ENCODE assay signal across 24 cellular contexts in genomic region chr6:95209007-95209406, GRCh38.
DNase-seq lines count a peak whose midpoint lies in the region; ATAC-seq, FAIRE-seq and TF ChIP-seq lines count a peak whose summit lies in the region.
"Had no signal": no experiment of that assay in that cellular context is flagged by ENCODE, and none has a peak within 500 bp of the region (broad histone marks: within the 10 kb centered on the region; RNA-seq: fewer than 3 reads in every experiment).

No MANE protein-coding gene starts in this region.

- H3K27me3 ChIP-seq in HepG2 (ENCODE audit: control insufficient read depth in 1 of 2, insufficient read depth in 2 of 2, low read length in 2 of 2), result no peaks in the 10 kb centered on the region
- H3K27me3 ChIP-seq in right lobe of liver, result no peaks in the 10 kb centered on the region
- H3K27me3 ChIP-seq in Karpas-422 (ENCODE audit: low read length), result no peaks in the 10 kb centered on the region
- H3K27me3 ChIP-seq in K562 (ENCODE audit: control insufficient read depth in 2 of 2, insufficient read depth in 2 of 2, low read length in 2 of 2), result no peaks in the 10 kb centered on the region
- no peaks in the 10 kb centered on the region for H3K27me3 ChIP-seq in GM23248 (replicated peaks; ENCODE audit: insufficient read depth)
- H3K27me3 ChIP-seq: BE2C, BLaER1 had no signal

- no peak for TF ChIP-seq RAD21 in HepG2 (CRISPR knock-in tag; IDR thresholded peaks at IDR 0.05)
- no peak for TF ChIP-seq RAD21 in K562 (CRISPR knock-in tag; conservative IDR thresholded peaks at IDR 0.05 in 1 of 2, IDR thresholded peaks at IDR 0.05 in 1 of 2)

- H3K9me2 ChIP-seq in Karpas-422 (replicated peaks; ENCODE audit: insufficient read depth, low read length) (no peaks in the 10 kb centered on the region), GM23248 (ENCODE audit: insufficient read depth) (no peaks in the 10 kb centered on the region)

- H4K20me1 ChIP-seq in HepG2 (ENCODE audit: insufficient read depth, low read length), result no peaks in the 10 kb centered on the region
- no peaks in the 10 kb centered on the region for H4K20me1 ChIP-seq in Karpas-422 (ENCODE audit: insufficient read depth, low read depth, low read length)
- H4K20me1 ChIP-seq in K562 (replicated peaks; ENCODE audit: control insufficient read depth, insufficient read depth, low read length), result no peaks in the 10 kb centered on the region
- no peaks in the 10 kb centered on the region for H4K20me1 ChIP-seq in GM23248 (ENCODE audit: insufficient read depth)
- H4K20me1 ChIP-seq: BLaER1 had no signal

- POLR2A ChIA-PET in HepG2 (lab: Yijun Ruan, JAX) (no interaction called here), K562 (lab: Yijun Ruan, JAX) (no interaction called here)

- no peak for FAIRE-seq in HepG2 (lab: Jason Lieb, UNC)
- no peak for FAIRE-seq in K562 (lab: Jason Lieb, UNC)
- FAIRE-seq: D721Med, G401.6, GM12891, GM18507, GM19239 had no signal

- no peaks in the 10 kb centered on the region for H3K9me1 ChIP-seq in K562 (ENCODE audit: control insufficient read depth, insufficient read depth, low read length)

- H3K4me3 Mint-ChIP-seq in CD14-positive monocyte, result no peak overlapping the region
- H3K4me3 Mint-ChIP-seq: CD4-positive, alpha-beta T cell; CD8-positive, alpha-beta T cell had no signal

- ATAC-seq in HepG2, result no peak
- no peak for ATAC-seq in right lobe of liver
- ATAC-seq in K562, result no peak
- no peak for ATAC-seq in GM19023 (IDR thresholded peaks at IDR 0.05; ENCODE audit: unreplicated experiment)
- ATAC-seq: CD8-positive, alpha-beta T cell had no signal

- peaks cover 0 to 1% (median 0%) of the 10 kb centered on the region in 7 donors for H3K9me3 Mint-ChIP-seq in CD14-positive monocyte
- H3K9me3 Mint-ChIP-seq: CD4-positive, alpha-beta T cell; CD8-positive, alpha-beta T cell had no signal

- H3K36me3 ChIP-seq in HepG2 (replicated peaks in 1 of 2; ENCODE audit: control insufficient read depth in 1 of 2, insufficient read depth in 2 of 2, low read length in 2 of 2) (no peaks in the 10 kb centered on the region), right lobe of liver (no peaks in the 10 kb centered on the region), Karpas-422 (ENCODE audit: insufficient read depth, low read length) (no peaks in the 10 kb centered on the region), K562 (ENCODE audit: control insufficient read depth, insufficient read depth, low read length) (no peaks in the 10 kb centered on the region), GM23248 (ENCODE audit: low read depth) (no peaks in the 10 kb centered on the region)
- H3K36me3 ChIP-seq: BE2C, BLaER1 had no signal

- H3K4me1 ChIP-seq in HepG2 (ENCODE audit: insufficient read depth, low read length), result no peaks in the 10 kb centered on the region
- no peaks in the 10 kb centered on the region for H3K4me1 ChIP-seq in right lobe of liver
- H3K4me1 ChIP-seq in Karpas-422 (ENCODE audit: low read length), result peaks cover 53% of the 10 kb centered on the region
- H3K4me1 ChIP-seq in K562 (replicated peaks in 1 of 2; ENCODE audit: control insufficient read depth in 2 of 2, insufficient read depth in 2 of 2, low read length in 2 of 2), result no peaks in the 10 kb centered on the region
- no peaks in the 10 kb centered on the region for H3K4me1 ChIP-seq in GM23248 (ENCODE audit: insufficient read depth)
- H3K4me1 ChIP-seq: BLaER1, Caco-2 had no signal

- TF ChIP-seq EP300 in HepG2 (IDR thresholded peaks at IDR 0.05; ENCODE audit: low read depth in 2 of 2, low read length in 2 of 2), result no peak
- no peak for TF ChIP-seq EP300 in HepG2 (CRISPR knock-in tag; IDR thresholded peaks at IDR 0.05; ENCODE audit: borderline replicate concordance)
- no peak for TF ChIP-seq EP300 in K562 (IDR thresholded peaks at IDR 0.05; ENCODE audit: low read length)

- H3K27ac ChIP-seq in HepG2 (ENCODE audit: extremely low read length, insufficient read depth, low read length) (no peak overlapping the region), right lobe of liver (no peak overlapping the region), Karpas-422 (ENCODE audit: low read length) (peak overlapping the region; percentile 92), K562 (ENCODE audit: extremely low read depth, low read depth, low read length) (no peak overlapping the region), GM23248 (no peak overlapping the region)
- H3K27ac ChIP-seq: 22Rv1, BLaER1 had no signal

- CTCF ChIA-PET in HepG2 (lab: Yijun Ruan, JAX; ENCODE audit: low intra/inter-chr PET ratio, low total read pairs), result no interaction called here
- CTCF ChIA-PET in K562 (lab: Yijun Ruan, JAX; ENCODE audit: low intra/inter-chr PET ratio), result no interaction called here

- 5% methylated on average over 3 of the region's 3 CpGs for WGBS in HepG2 (ENCODE audit: low lambda C conversion rate)
- WGBS in right lobe of liver (ENCODE audit: insufficient coverage, low coverage, low lambda C conversion rate, missing lambda C conversion rate), result 53% methylated on average over 3 of the region's 3 CpGs
- 3% methylated on average over 3 of the region's 3 CpGs for WGBS in K562 (ENCODE audit: insufficient coverage, low coverage, missing lambda C conversion rate)
- 27 to 28% methylated on average over 3 of the region's 3 CpGs for WGBS in GM23248 (ENCODE audit: low coverage in 1 of 2, low lambda C conversion rate in 2 of 2, missing lambda C conversion rate in 2 of 2), 2 experiments

- no peak for TF ChIP-seq POLR2A in HepG2 (IDR thresholded peaks at IDR 0.05; ENCODE audit: insufficient read depth in 1 of 2, low read depth in 2 of 2, low read length in 2 of 2)
- TF ChIP-seq POLR2A in right lobe of liver (IDR thresholded peaks at IDR 0.05), result no peak
- TF ChIP-seq POLR2A in K562 (conservative IDR thresholded peaks at IDR 0.05), result no peak

- H2AFZ ChIP-seq in HepG2 (ENCODE audit: low read length), result no peak overlapping the region
- H2AFZ ChIP-seq in Karpas-422 (ENCODE audit: low read length), result peak overlapping the region; percentile 93
- H2AFZ ChIP-seq in K562 (ENCODE audit: low read depth, low read length), result no peak overlapping the region
- no peak overlapping the region for H2AFZ ChIP-seq in GM23248

- intact Hi-C loops in HepG2 (cut with micrococcal nuclease; ENCODE audit: unreplicated experiment), result no loop called here
- intact Hi-C loops in right lobe of liver (cut with DNase I), result no loop called here
- intact Hi-C loops in K562 (cut with micrococcal nuclease), result no loop called here
- intact Hi-C loops in CD14-positive monocyte (cut with micrococcal nuclease), result no loop called here

- H3K4me3 ChIP-seq in HepG2 (replicated peaks in 1 of 3; ENCODE audit: insufficient read depth in 1 of 3, low read depth in 2 of 3, low read length in 3 of 3) (no peak overlapping the region), right lobe of liver (no peak overlapping the region), Karpas-422 (ENCODE audit: low read length) (peak overlapping the region; percentile 36), K562 (no peak overlapping the region), GM23248 (no peak overlapping the region)
- H3K4me3 ChIP-seq: BLaER1 had no signal

- H3K9me3 ChIP-seq in HepG2 (ENCODE audit: low read length), result no peaks in the 10 kb centered on the region
- no peaks in the 10 kb centered on the region for H3K9me3 ChIP-seq in right lobe of liver
- H3K9me3 ChIP-seq in Karpas-422 (ENCODE audit: low read length), result no peaks in the 10 kb centered on the region
- H3K9me3 ChIP-seq in K562 (replicated peaks; ENCODE audit: control insufficient read depth, insufficient read depth, low read depth, low read length), result no peaks in the 10 kb centered on the region; the same call in 1 of the 2 replicates
- no peaks in the 10 kb centered on the region for H3K9me3 ChIP-seq in GM23248 (ENCODE audit: low read depth)
- H3K9me3 ChIP-seq: BE2C, BLaER1, Caco-2 had no signal

- H3K79me2 ChIP-seq in HepG2 (ENCODE audit: insufficient read depth, low read length) (no peaks in the 10 kb centered on the region), Karpas-422 (ENCODE audit: low read length) (no peaks in the 10 kb centered on the region), K562 (ENCODE audit: control insufficient read depth, insufficient read depth, low read length) (no peaks in the 10 kb centered on the region), GM23248 (ENCODE audit: insufficient read depth) (no peaks in the 10 kb centered on the region)

- no peak overlapping the region for H3K9ac ChIP-seq in HepG2 (ENCODE audit: insufficient read depth, low read depth, low read length)
- H3K9ac ChIP-seq in Karpas-422 (ENCODE audit: low read length), result peak overlapping the region; percentile 55
- H3K9ac ChIP-seq in K562 (ENCODE audit: insufficient read depth in 1 of 2, low read depth in 2 of 2, low read length in 2 of 2), result no peak overlapping the region
- no peak overlapping the region for H3K9ac ChIP-seq in GM23248
- H3K9ac ChIP-seq: BLaER1 had no signal

- H3K4me2 ChIP-seq in HepG2 (ENCODE audit: low read depth, low read length) (no peak overlapping the region), Karpas-422 (ENCODE audit: low read depth, low read length, poor library complexity, severe bottlenecking) (peak overlapping the region; percentile 69), K562 (ENCODE audit: insufficient read depth, low read length) (no peak overlapping the region), GM23248 (ENCODE audit: unreplicated experiment) (no peak overlapping the region)
- H3K4me2 ChIP-seq: BLaER1 had no signal

- H3K4me1 Mint-ChIP-seq in CD14-positive monocyte, result no peaks in the 10 kb centered on the region

- DNase-seq in HepG2 (ENCODE audit: low spot score) (no peak), right lobe of liver (no peak), Karpas-422 (peak; percentile 63), OCI-M1 (lab: John Stamatoyannopoulos, UW) (peak; percentile 52), K562 (ENCODE audit: extremely low read depth in 1 of 4, low spot score in 3 of 4) (no peak), CD14-positive monocyte (ENCODE audit: low spot score) (no peak), GM23248 (no peak)
- DNase-seq: ACHN; BE2C; C1 segment of cervical spinal cord; Caco-2; Calu3; CD4-positive, alpha-beta T cell; CD8-positive, alpha-beta T cell; DMS79 treated with DMSO at 0.1 percent for 48 hours; GF-D8 had no signal

- no peak overlapping the region for H3K27ac Mint-ChIP-seq in CD14-positive monocyte
- H3K27ac Mint-ChIP-seq: CD4-positive, alpha-beta T cell; CD8-positive, alpha-beta T cell had no signal

- no peaks in the 10 kb centered on the region for H3K27me3 Mint-ChIP-seq in CD14-positive monocyte (ENCODE audit: low read depth in 3 of 3)
- H3K27me3 Mint-ChIP-seq: CD4-positive, alpha-beta T cell had no signal

- no peaks in the 10 kb centered on the region for H3F3A ChIP-seq in GM23248 (ENCODE audit: insufficient read depth)

- no TSS peak for BruUV-seq in HepG2 (replicated peaks; lab: Mats Ljungman, UMichigan)
- no TSS peak for BruUV-seq in K562 (replicated peaks; lab: Mats Ljungman, UMichigan)

- TF ChIP-seq CTCF in HepG2 (CRISPR knock-in tag; IDR thresholded peaks at IDR 0.05) (no peak), right lobe of liver (IDR thresholded peaks at IDR 0.05) (no peak), K562 (IDR thresholded peaks at IDR 0.05 in 2 of 3, conservative IDR thresholded peaks at IDR 0.05 in 1 of 3; ENCODE audit: insufficient read depth in 2 of 3, low read depth in 1 of 3, low read length in 3 of 3) (no peak), CD14-positive monocyte (IDR thresholded peaks at IDR 0.05) (no peak)

- in situ Hi-C loops in HepG2 (cut with HindIII; ENCODE audit: extremely low pct_ligation_motif_present, low pct_unique_long_range_greater_than_20kb) (no loop called here), K562 (cut with MboI) (no loop called here), GM23248 (cut with MboI) (no loop called here)

- H3K36me3 Mint-ChIP-seq in CD14-positive monocyte, result no peaks in the 10 kb centered on the region
- H3K36me3 Mint-ChIP-seq: CD8-positive, alpha-beta T cell had no signal

Comparison
In these comparisons a context has a peak if more than half of its experiments do, and no peak if none do; other contexts are left out.
1. DNase-seq: peak in Karpas-422 (single experiment) and OCI-M1 (single experiment); none in HepG2 (single experiment), right lobe of liver (0 of 3), K562 (0 of 4), CD14-positive monocyte (single experiment) and GM23248 (single experiment).
2. Of the 241 proteins assayed by ChIP-seq in both HepG2 and K562: peak only in HepG2: none; only in K562: none; in both: MAFF and MAFK; in neither: 239.